Comparison of ENCODE assay signal across 8 cellular contexts in genomic region chr18:76821875-76822509, GRCh38. TPM values are rescaled to one million over a fixed set of nuclear protein-coding genes. Genes with fewer than 3 reads are reported as not detected.
DNase-seq lines count a peak whose midpoint lies in the region; ATAC-seq and TF ChIP-seq lines count a peak whose summit lies in the region.

No MANE protein-coding gene starts in this region.

- H3K36me3 ChIP-seq in IMR-90 (ENCODE audit: control insufficient read depth, insufficient read depth, low read length) = peaks cover 3% of the 10 kb centered on the region; the same call in 1 of the 2 replicates
- no peaks in the 10 kb centered on the region for H3K36me3 ChIP-seq in gastrocnemius medialis

- H3K4me1 ChIP-seq in IMR-90 (ENCODE audit: control insufficient read depth, insufficient read depth, low read length) (peaks cover 6% of the 10 kb centered on the region; the same call in 1 of the 2 replicates), gastrocnemius medialis (peaks cover 14 to 20% of the 10 kb centered on the region in 2 donors)

- peak overlapping the region; percentile 90 to 93 for H4K8ac ChIP-seq in IMR-90 (ENCODE audit: low read depth in 2 of 2, low read length in 2 of 2)

- WGBS in IMR-90 (ENCODE audit: extremely low coverage in 2 of 2, insufficient read length in 1 of 2), 2 experiments = 0% methylated on average over 20 of the region's 89 CpGs; no CpG with 5 or more reads in 1 of the 2 experiments

- peak overlapping the region; percentile 95 for H2BK5ac ChIP-seq in IMR-90 (ENCODE audit: low read depth, low read length, poor library complexity, severe bottlenecking)

- POLR2A ChIA-PET in IMR-90 (lab: Charles Lee; ENCODE audit: unreplicated experiment) = interaction anchor here (0.6 kb wide), 1 partner anchor 64 kb away, joined by 4 read pairs; no protein-coding TSS in a partner anchor

- peak overlapping the region; percentile 98 for H3K4ac ChIP-seq in IMR-90 (ENCODE audit: low read depth, low read length)

- peak overlapping the region; percentile 99 for H3K14ac ChIP-seq in IMR-90 (replicated peaks; ENCODE audit: low read depth, low read length)

- peak overlapping the region; percentile 87 for H3K18ac ChIP-seq in IMR-90 (ENCODE audit: low read depth, low read length)

- peak overlapping the region; percentile 59 for H2BK120ac ChIP-seq in IMR-90 (ENCODE audit: low read depth, low read length)

- TF ChIP-seq RAD21 in IMR-90 (IDR thresholded peaks at IDR 0.05; ENCODE audit: low read length) = no peak

- H3K27me3 ChIP-seq in IMR-90 (ENCODE audit: control insufficient read depth, insufficient read depth, low read length) = no peaks in the 10 kb centered on the region
- no peaks in the 10 kb centered on the region for H3K27me3 ChIP-seq in gastrocnemius medialis

- dilution Hi-C loops in IMR-90 (cut with HindIII; ENCODE audit: low sequenced_read_pairs, unreplicated experiment) = no loop called here

- peak overlapping the region; percentile 93 for H3K4me3 ChIP-seq in IMR-90 (ENCODE audit: insufficient read depth, low read depth, low read length)
- peak overlapping the region; percentile 90 for H3K4me3 ChIP-seq in iPS-11a (ENCODE audit: low read depth, low read length)
- peak overlapping the region; percentile 77 to 97 (median 86) for H3K4me3 ChIP-seq in gastrocnemius medialis

- in situ Hi-C loops in IMR-90 (cut with MboI; ENCODE audit: low sequenced_read_pairs) (loop anchor here (25.0 kb wide), 1 partner anchor 390 kb away; no protein-coding TSS in a partner anchor), gastrocnemius medialis (cut with MboI; ENCODE audit: low sequenced_read_pairs in 4 of 4) (loop anchor here in 1 of 4 donors (25.0 kb wide), 1 partner anchor 165 kb away; no protein-coding TSS in a partner anchor)

- H3K56ac ChIP-seq in IMR-90 (ENCODE audit: extremely low read depth, insufficient read depth, low read length) = peak overlapping the region; percentile 96

- TF ChIP-seq CTCF in IMR-90 (conservative IDR thresholded peaks at IDR 0.05; ENCODE audit: low read depth, low read length) (no peak), gastrocnemius medialis (IDR thresholded peaks at IDR 0.05 in 4 of 5, conservative IDR thresholded peaks at IDR 0.05 in 1 of 5) (no peak)

- H3K27ac ChIP-seq in IMR-90 (ENCODE audit: insufficient read depth, low read length) (peak overlapping the region; percentile 98), gastrocnemius medialis (peak overlapping the region; percentile 89 to 100 (median 94))

- H4K91ac ChIP-seq in IMR-90 (ENCODE audit: insufficient read depth, low read depth, low read length) = peak overlapping the region; percentile 95

- DNase-seq in EH (ENCODE audit: low read depth) (peak; percentile 65), IMR-90 (peak; percentile 35), T-helper 22 cell (ENCODE audit: low read depth) (peak; percentile 54), astrocyte of the hippocampus (ENCODE audit: low read depth, low spot score) (peak; percentile 77), gastrocnemius medialis (peak; percentile 17 to 47), NCI-H774 (lab: John Stamatoyannopoulos, UW) (no peak)

- H2BK20ac ChIP-seq in IMR-90 (ENCODE audit: low read depth, low read length) = peak overlapping the region; percentile 49; the same call in 1 of the 2 replicates

- H2AK9ac ChIP-seq in IMR-90 (replicated peaks; ENCODE audit: low read depth, low read length, poor library complexity) = peak overlapping the region; percentile 94

- H3K9ac ChIP-seq in IMR-90 (ENCODE audit: low read depth, low read length) = peak overlapping the region; percentile 99

- peaks cover 37 to 61% of the 10 kb centered on the region in 2 experiments for H3K79me1 ChIP-seq in IMR-90 (ENCODE audit: low read depth in 1 of 2, low read length in 2 of 2)

- CTCF ChIA-PET in IMR-90 (lab: Yijun Ruan, JAX) = interaction anchor here (3.6 kb wide), 1 partner anchor 19 kb away, joined by 18 read pairs; no protein-coding TSS in a partner anchor

- H4K20me1 ChIP-seq in IMR-90 (ENCODE audit: insufficient read depth, low read length) = no peaks in the 10 kb centered on the region

- peaks cover 13% of the 10 kb centered on the region; the same call in 1 of the 2 replicates for H3K9me1 ChIP-seq in IMR-90 (ENCODE audit: insufficient read depth, low read length)

- intact Hi-C loops in IMR-90 (cut with micrococcal nuclease) = no loop called here
- intact Hi-C loops in gastrocnemius medialis (cut with DNase I; ENCODE audit: low total_unique reads) = loop anchor here (2.0 to 5.0 kb wide), 2 partner anchors 19 to 335 kb away; no protein-coding TSS in a partner anchor

- ATAC-seq in GM21526 (IDR thresholded peaks at IDR 0.05; ENCODE audit: low FRiP score, unreplicated experiment) = peak; percentile 32
- peak; percentile 64 for ATAC-seq in IMR-90 (ENCODE audit: low read depth)
- ATAC-seq in gastrocnemius medialis = peak; percentile 81 to 85

- peak overlapping the region; percentile 91 for H4K5ac ChIP-seq in IMR-90 (ENCODE audit: low read depth, low read length)

- BruUV-seq in IMR-90 (replicated peaks; lab: Mats Ljungman, UMichigan) = no TSS peak

- H2AK5ac ChIP-seq in IMR-90 (ENCODE audit: low read depth, low read length) = peak overlapping the region; percentile 97

- no peak for TF ChIP-seq POLR2A in IMR-90 (IDR thresholded peaks at IDR 0.05; ENCODE audit: low read depth, low read length)
- TF ChIP-seq POLR2A in gastrocnemius medialis (IDR thresholded peaks at IDR 0.05) = peak; percentile 68 to 70

- peak overlapping the region; percentile 100 for H3K23ac ChIP-seq in IMR-90 (ENCODE audit: low read depth, low read length)

- H3K4me2 ChIP-seq in IMR-90 (ENCODE audit: low read depth, low read length) = peak overlapping the region; percentile 97

- H2BK15ac ChIP-seq in IMR-90 (ENCODE audit: low read depth, low read length) = no peak overlapping the region

- H2AFZ ChIP-seq in IMR-90 (replicated peaks; ENCODE audit: low read length, poor library complexity) = peak overlapping the region; percentile 97

- no peaks in the 10 kb centered on the region for H3K9me3 ChIP-seq in IMR-90 (ENCODE audit: control insufficient read depth, insufficient read depth, low read length)
- H3K9me3 ChIP-seq in gastrocnemius medialis = no peaks in the 10 kb centered on the region

TF ChIP-seq in IMR-90, 13 proteins besides CTCF, POLR2A, EP300 and RAD21:
- TF ChIP-seq MAFK (IDR thresholded peaks at IDR 0.05; ENCODE audit: low read depth, low read length) (no peak), BHLHE40 (IDR thresholded peaks at IDR 0.05; ENCODE audit: low read depth, low read length) (peak; percentile 83), MXI1 (IDR thresholded peaks at IDR 0.05; ENCODE audit: borderline replicate concordance, low read depth, low read length) (peak; percentile 48; the same call in 1 of the 2 replicates)

RNA-seq across cellular contexts. Expression of gene ZNF236, which starts 0.4 kb away (rescaled TPM):
- total RNA-seq in IMR-90 (2012; rRNA removed) (9.7 and 11.1 TPM in 2 replicates), gastrocnemius medialis (1 to 10 TPM; 6.2 to 7.1 (median 6.5) TPM)
- polyA plus RNA-seq in IMR-90 (2012; rRNA removed) = 3.4 and 3.6 TPM in 2 replicates
- polyA plus RNA-seq in IMR-90 (2012; cell fraction: cytosol; rRNA removed) = 2.0 and 3.7 TPM in 2 replicates
- polyA plus RNA-seq in IMR-90 (2012; cell fraction: nucleus; rRNA removed; ENCODE audit: low replicate concordance) = 12.4 and 16.5 TPM in 2 replicates

Comparison
In these comparisons a context has a peak if more than half of its experiments do, and no peak if none do; other contexts are left out.
1. ATAC-seq: peak in every context shown above with its lines; median percentile 83 in gastrocnemius medialis; 64 in IMR-90; 32 in GM21526.